Comparison of ENCODE assay signal across 8 cellular contexts in the genomic region with DNA sequence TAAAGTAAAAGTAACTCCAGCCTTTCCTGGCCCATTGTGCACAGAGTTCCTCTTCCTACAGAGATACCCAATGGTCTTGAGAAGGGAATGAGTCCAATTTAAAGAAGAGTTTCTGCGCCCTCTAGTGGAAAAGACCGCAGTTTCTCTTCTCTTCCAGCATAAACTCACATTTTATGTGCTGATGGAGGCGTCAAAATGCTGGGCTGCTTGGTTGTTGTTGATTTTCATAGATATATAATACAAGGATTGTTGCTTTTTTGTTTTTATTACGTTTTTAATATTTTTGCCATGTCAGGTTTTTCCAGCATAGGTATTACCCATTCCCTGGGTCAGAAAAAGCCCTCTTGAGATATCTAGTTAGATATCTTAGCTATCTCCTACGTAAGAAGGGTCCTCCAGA.
DNase-seq lines count a peak whose midpoint lies in the region; ATAC-seq and TF ChIP-seq lines count a peak whose summit lies in the region.

No MANE protein-coding gene starts in this region.

- no peaks in the 10 kb centered on the region for H3K27me3 ChIP-seq in adipocyte (replicated peaks; ENCODE audit: control insufficient read depth, insufficient read depth, low read length)

- POLR2A ChIA-PET in activated CD4-positive, alpha-beta T cell treated with anti-CD3 and anti-CD28 coated beads for 36 hours (lab: Charles Lee): no interaction called here

- H3K4me3 ChIP-seq in adipocyte (ENCODE audit: low read length): no peak overlapping the region

- no peaks in the 10 kb centered on the region for H3K4me1 ChIP-seq in adipocyte (ENCODE audit: control insufficient read depth, insufficient read depth, low read length)

- peak; percentile 28 for DNase-seq in activated CD4-positive, alpha-beta T cell treated with anti-CD3 and anti-CD28 coated beads for 36 hours
- DNase-seq in activated CD4-positive, alpha-beta T cell treated with anti-CD3 and anti-CD28 coated beads, Interleukin-2, amount 50 U/mL, for 4 hours: no peak
- DNase-seq in NCI-H1092 treated with DMSO at 0.1 percent for 48 hours (lab: John Stamatoyannopoulos, UW) (peak; percentile 39), adipocyte (ENCODE audit: low read depth) (peak; percentile 55), mesothelial cell of epicardium (ENCODE audit: low spot score in 2 of 2, unreplicated experiment in 2 of 2) (no peak), C1 segment of cervical spinal cord (lab: John Stamatoyannopoulos, UW) (no peak), NCI-H1436 treated with DMSO at 0.1 percent for 48 hours (lab: John Stamatoyannopoulos, UW) (no peak)
- no peak for DNase-seq in activated CD4-positive, CD25-positive, alpha-beta regulatory T cell treated with anti-CD3 and anti-CD28 coated beads, Interleukin-2, amount 50 U/mL, for 72 hours

- no peaks in the 10 kb centered on the region for H3K9me3 ChIP-seq in adipocyte (ENCODE audit: control insufficient read depth, low read length)

- peak; percentile 46 for TF ChIP-seq CTCF in mesothelial cell of epicardium (IDR thresholded peaks at IDR 0.05; ENCODE audit: unreplicated experiment)

- intact Hi-C loops in activated CD4-positive, alpha-beta T cell treated with anti-CD3 and anti-CD28 coated beads for 36 hours (cut with DNase I, micrococcal nuclease): no loop called here

- H3K9ac ChIP-seq in adipocyte (ENCODE audit: low read length): no peak overlapping the region

- ATAC-seq in activated CD4-positive, alpha-beta T cell treated with anti-CD3 and anti-CD28 coated beads for 36 hours: no peak

- no peaks in the 10 kb centered on the region for H3K36me3 ChIP-seq in adipocyte (ENCODE audit: control insufficient read depth, insufficient read depth, low read length, severe bottlenecking)

- no peaks in the 10 kb centered on the region for H3K4me1 Mint-ChIP-seq in activated CD4-positive, alpha-beta T cell treated with anti-CD3 and anti-CD28 coated beads for 36 hours
- H3K4me1 Mint-ChIP-seq in mesothelial cell of epicardium: no peaks in the 10 kb centered on the region

- no peaks in the 10 kb centered on the region for H3K36me3 Mint-ChIP-seq in activated CD4-positive, alpha-beta T cell treated with anti-CD3 and anti-CD28 coated beads for 36 hours (ENCODE audit: low read depth)
- no peaks in the 10 kb centered on the region for H3K36me3 Mint-ChIP-seq in mesothelial cell of epicardium

- no peak overlapping the region for H3K27ac Mint-ChIP-seq in activated CD4-positive, alpha-beta T cell treated with anti-CD3 and anti-CD28 coated beads for 36 hours
- H3K27ac Mint-ChIP-seq in mesothelial cell of epicardium: no peak overlapping the region

- H3K4me3 Mint-ChIP-seq in activated CD4-positive, alpha-beta T cell treated with anti-CD3 and anti-CD28 coated beads for 36 hours: no peak overlapping the region
- H3K4me3 Mint-ChIP-seq in mesothelial cell of epicardium: no peak overlapping the region

- H3K27me3 Mint-ChIP-seq in activated CD4-positive, alpha-beta T cell treated with anti-CD3 and anti-CD28 coated beads for 36 hours: no peaks in the 10 kb centered on the region
- peaks cover 17% of the 10 kb centered on the region for H3K27me3 Mint-ChIP-seq in mesothelial cell of epicardium (ENCODE audit: low read depth)

- H3K9me3 Mint-ChIP-seq in activated CD4-positive, alpha-beta T cell treated with anti-CD3 and anti-CD28 coated beads for 36 hours (ENCODE audit: low read depth): peaks cover 2% of the 10 kb centered on the region
- no peaks in the 10 kb centered on the region for H3K9me3 Mint-ChIP-seq in mesothelial cell of epicardium

- CTCF ChIA-PET in activated CD4-positive, alpha-beta T cell treated with anti-CD3 and anti-CD28 coated beads for 36 hours (lab: Charles Lee): interaction anchor here (0.6 to 1.7 kb wide), 2 partner anchors 11 to 192 kb away, joined by 3 to 4 read pairs; no protein-coding TSS in a partner anchor

Comparison
In these comparisons a context has a peak if more than half of its experiments do, and no peak if none do; other contexts are left out.
1. DNase-seq: peak in activated CD4-positive, alpha-beta T cell treated with anti-CD3 and anti-CD28 coated beads for 36 hours (single experiment), NCI-H1092 treated with DMSO at 0.1 percent for 48 hours (single experiment) and adipocyte (single experiment); none in activated CD4-positive, alpha-beta T cell treated with anti-CD3 and anti-CD28 coated beads, Interleukin-2, amount 50 U/mL, for 4 hours (0 of 2), mesothelial cell of epicardium (0 of 2), activated CD4-positive, CD25-positive, alpha-beta regulatory T cell treated with anti-CD3 and anti-CD28 coated beads, Interleukin-2, amount 50 U/mL, for 72 hours (single experiment), C1 segment of cervical spinal cord (0 of 14) and NCI-H1436 treated with DMSO at 0.1 percent for 48 hours (single experiment).